ENCODE assay signal across 8 cellular contexts in the genomic region with DNA sequence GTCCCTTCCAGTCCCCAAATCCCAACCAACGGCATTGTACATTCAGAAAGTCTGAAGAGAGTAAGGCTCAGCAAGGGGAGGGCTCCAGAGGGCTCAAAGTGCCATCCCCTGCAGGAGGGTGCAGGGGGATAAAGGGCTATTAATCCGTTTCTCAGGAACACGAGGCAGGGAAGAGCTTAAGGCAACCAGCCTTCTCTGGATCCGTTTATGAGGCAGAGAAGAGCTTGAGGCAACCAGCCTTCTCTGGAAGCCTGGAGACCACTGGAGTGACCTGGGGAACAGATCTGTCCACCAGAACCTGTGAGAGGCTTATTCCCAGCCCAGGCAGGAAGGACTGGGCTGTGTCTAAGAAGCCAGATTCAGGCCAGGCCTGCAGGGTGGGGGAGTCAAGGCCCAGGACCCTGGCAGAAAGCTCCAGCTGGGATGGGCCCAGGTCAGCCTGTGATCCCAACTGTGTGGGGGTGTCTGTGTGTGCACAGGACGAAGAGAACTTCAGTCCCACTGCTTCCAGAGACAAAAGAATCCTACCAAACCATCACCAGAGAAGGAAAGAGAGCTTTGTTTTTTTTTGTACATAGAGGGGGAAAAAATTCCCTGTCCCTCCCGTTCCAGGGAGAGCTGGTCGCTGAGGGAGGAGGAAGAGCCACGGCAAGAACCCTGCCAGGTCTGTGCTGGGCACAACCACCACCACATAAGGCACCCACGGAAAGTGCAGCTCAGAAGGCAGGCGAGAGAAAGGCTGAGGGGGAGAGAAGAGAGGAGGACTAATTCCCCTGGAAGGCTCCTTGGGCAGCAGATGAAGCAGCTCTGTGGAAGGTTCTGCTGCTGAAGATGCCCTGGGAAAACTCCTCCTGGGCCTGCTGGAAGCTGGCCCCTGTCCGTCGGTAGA. TPM values are rescaled to one million over a fixed set of nuclear protein-coding genes. Genes with fewer than 3 reads are reported as not detected.
DNase-seq lines count a peak whose midpoint lies in the region; ATAC-seq and TF ChIP-seq lines count a peak whose summit lies in the region.
"Had no signal": no experiment of that assay in that cellular context is flagged by ENCODE, and none has a peak within 500 bp of the region (broad histone marks: within the 10 kb centered on the region; RNA-seq: fewer than 3 reads in every experiment).

No MANE protein-coding gene starts in this region.

- no peak overlapping the region for H2AK5ac ChIP-seq in H9 (ENCODE audit: insufficient read length, low read length)

- H3K4me1 Mint-ChIP-seq in H9, result peaks cover 20 to 35% of the 10 kb centered on the region in 2 experiments
- H3K4me1 Mint-ChIP-seq in stimulated activated effector memory CD8-positive, alpha-beta T cell treated with anti-CD3 and anti-CD28 coated beads, Interleukin-12 subunit alpha, Interleukin-12 subunit beta, amount 100 ng/mL, for 72 hours, result peaks cover 44% of the 10 kb centered on the region

- H3K27ac ChIP-seq in H9 (ENCODE audit: insufficient read length, low read depth, low read length) (no peak overlapping the region), SK-N-MC (peak overlapping the region; percentile 40; the same call in 1 of the 2 replicates), esophagus squamous epithelium (peak overlapping the region; percentile 93 to 98 (median 96))

- no peak overlapping the region for H2BK120ac ChIP-seq in H9 (ENCODE audit: low read depth, low read length, poor library complexity, severe bottlenecking)

- H3K27ac Mint-ChIP-seq in H9, result peak overlapping the region in 2 of 3 experiments; percentile 29 to 89; a peak in 3 of 7 replicates
- peak overlapping the region; percentile 87 for H3K27ac Mint-ChIP-seq in stimulated activated effector memory CD8-positive, alpha-beta T cell treated with anti-CD3 and anti-CD28 coated beads, Interleukin-12 subunit alpha, Interleukin-12 subunit beta, amount 100 ng/mL, for 72 hours

- H3K36me3 Mint-ChIP-seq in H9 (ENCODE audit: insufficient read depth in 1 of 3, low read depth in 3 of 3), result peaks cover 10 to 50% (median 42%) of the 10 kb centered on the region in 3 experiments
- H3K36me3 Mint-ChIP-seq in stimulated activated effector memory CD8-positive, alpha-beta T cell treated with anti-CD3 and anti-CD28 coated beads, Interleukin-12 subunit alpha, Interleukin-12 subunit beta, amount 100 ng/mL, for 72 hours, result peaks cover 71% of the 10 kb centered on the region

- H2AFZ ChIP-seq in H9 (ENCODE audit: low read length), result no peak overlapping the region

- no peak overlapping the region for H3K9ac ChIP-seq in H9 (ENCODE audit: extremely low read depth, insufficient read length, low read length)
- no peak overlapping the region for H3K9ac ChIP-seq in SK-N-MC (ENCODE audit: insufficient read length)

- no peak overlapping the region for H3T11ph ChIP-seq in H9 (ENCODE audit: low read length)

- H2BK15ac ChIP-seq in H9 (ENCODE audit: low read depth, low read length), result 0 out of 2 replicates have a peak overlapping the region, but pooled peaks have one; percentile 29

- no peak for DNase-seq in H9
- DNase-seq in SK-N-MC (ENCODE audit: low read depth, low spot score), result no peak
- no peak for DNase-seq in esophagus squamous epithelium (lab: John Stamatoyannopoulos, UW)
- DNase-seq in stimulated activated effector memory CD8-positive, alpha-beta T cell treated with anti-CD3 and anti-CD28 coated beads, Interleukin-12 subunit alpha, Interleukin-12 subunit beta, amount 100 ng/mL, for 72 hours (ENCODE audit: low spot score in 2 of 2), result no peak
- DNase-seq in nucleus accumbens (lab: John Stamatoyannopoulos, UW), result no peak
- no peak for DNase-seq in left colon
- DNase-seq in NCI-H446 treated with DMSO at 0.1 percent for 48 hours (lab: John Stamatoyannopoulos, UW), result no peak
- DNase-seq: lower lobe of right lung had no signal

- TF ChIP-seq POLR2A in esophagus squamous epithelium (IDR thresholded peaks at IDR 0.05), result no peak

- no peaks in the 10 kb centered on the region; the same call in 1 of the 2 replicates for H3K4me1 ChIP-seq in H9 (ENCODE audit: insufficient read depth, low read length)
- peaks cover 19 to 68% (median 27%) of the 10 kb centered on the region in 3 donors for H3K4me1 ChIP-seq in esophagus squamous epithelium

- no peak overlapping the region for H3K4me2 ChIP-seq in H9 (ENCODE audit: insufficient read depth, insufficient read length, low read length)

- H4K5ac ChIP-seq in H9 (ENCODE audit: insufficient read length, low read depth, low read length), result no peak overlapping the region

- H3K79me1 ChIP-seq in H9 (ENCODE audit: insufficient read depth, low read depth, low read length, poor library complexity, severe bottlenecking), result no peaks in the 10 kb centered on the region

- H3K56ac ChIP-seq in H9 (ENCODE audit: insufficient read length, low read depth, low read length), result no peak overlapping the region

- H3K9me3 Mint-ChIP-seq in H9, result no peaks in the 10 kb centered on the region
- H3K9me3 Mint-ChIP-seq in stimulated activated effector memory CD8-positive, alpha-beta T cell treated with anti-CD3 and anti-CD28 coated beads, Interleukin-12 subunit alpha, Interleukin-12 subunit beta, amount 100 ng/mL, for 72 hours, result no peaks in the 10 kb centered on the region

- H3K4ac ChIP-seq in H9 (ENCODE audit: low read depth, low read length), result no peak overlapping the region

- ATAC-seq in stimulated activated effector memory CD8-positive, alpha-beta T cell treated with anti-CD3 and anti-CD28 coated beads, Interleukin-12 subunit alpha, Interleukin-12 subunit beta, amount 100 ng/mL, for 72 hours, result no peak
- no peak for ATAC-seq in left colon
- ATAC-seq: lower lobe of right lung had no signal

- TF ChIP-seq CTCF in H9 (conservative IDR thresholded peaks at IDR 0.05), result no peak
- no peak for TF ChIP-seq CTCF in esophagus squamous epithelium (IDR thresholded peaks at IDR 0.05)

- H3K27me3 Mint-ChIP-seq in H9 (ENCODE audit: low read depth), result no peaks in the 10 kb centered on the region

- H2BK12ac ChIP-seq in H9 (ENCODE audit: insufficient read length, low read depth, low read length), result no peak overlapping the region

- no peak overlapping the region for H3K18ac ChIP-seq in H9 (ENCODE audit: insufficient read length, low read depth, low read length)

- H3K4me3 Mint-ChIP-seq in H9, result peak overlapping the region in 1 of 2 experiments; percentile 46; a peak in 1 of 5 replicates
- H3K4me3 Mint-ChIP-seq in stimulated activated effector memory CD8-positive, alpha-beta T cell treated with anti-CD3 and anti-CD28 coated beads, Interleukin-12 subunit alpha, Interleukin-12 subunit beta, amount 100 ng/mL, for 72 hours, result peak overlapping the region; percentile 86

- intact Hi-C loops in esophagus squamous epithelium (cut with DNase I), result no loop called here
- intact Hi-C loops in left colon (cut with DNase I, micrococcal nuclease), result no loop called here

- H3K27me3 ChIP-seq in H9 (ENCODE audit: insufficient read depth, low read length), result no peaks in the 10 kb centered on the region
- no peaks in the 10 kb centered on the region for H3K27me3 ChIP-seq in esophagus squamous epithelium

- no peak overlapping the region; the same call in 1 of the 2 replicates for H3K14ac ChIP-seq in H9 (ENCODE audit: insufficient read depth, low read length)

- no peak overlapping the region for H2BK5ac ChIP-seq in H9 (ENCODE audit: insufficient read length, low read length)

- no peak overlapping the region for H4K8ac ChIP-seq in H9 (replicated peaks; ENCODE audit: insufficient read length, low read depth, low read length)

- H3K36me3 ChIP-seq in SK-N-MC (ENCODE audit: insufficient read depth, low read length) (peaks cover 12% of the 10 kb centered on the region; the same call in 1 of the 2 replicates), esophagus squamous epithelium (peaks cover 10 to 82% (median 14%) of the 10 kb centered on the region in 3 donors)

- H3K4me3 ChIP-seq in SK-N-MC (no peak overlapping the region), esophagus squamous epithelium (no peak overlapping the region)

- H3K79me2 ChIP-seq in H9 (ENCODE audit: insufficient read depth, low read length), result no peaks in the 10 kb centered on the region

- H3K23ac ChIP-seq in H9 (ENCODE audit: insufficient read length, low read depth, low read length), result no peak overlapping the region

- no peak overlapping the region for H2BK20ac ChIP-seq in H9 (ENCODE audit: low read depth, low read length, poor library complexity, severe bottlenecking)

- no CpG with 5 or more reads among the region's 12 CpGs for WGBS in H9 (ENCODE audit: extremely low coverage, insufficient read length, low lambda C conversion rate)
- WGBS in esophagus squamous epithelium, 2 donors, result 52 to 100% methylated on average over 3 to 12 of the region's 12 CpGs

- H4K20me1 ChIP-seq in H9 (ENCODE audit: control insufficient read depth, insufficient read depth, insufficient read length), result no peaks in the 10 kb centered on the region

- H3K9me3 ChIP-seq in H9 (ENCODE audit: control insufficient read depth, low read depth, low read length) (no peaks in the 10 kb centered on the region), SK-N-MC (ENCODE audit: low read depth, low read length) (no peaks in the 10 kb centered on the region), esophagus squamous epithelium (no peaks in the 10 kb centered on the region)
- H3K9me3 ChIP-seq: lower lobe of right lung had no signal

- no peak overlapping the region for H4K91ac ChIP-seq in H9 (ENCODE audit: insufficient read length, low read depth, low read length)

- peaks cover 6% of the 10 kb centered on the region for H3K23me2 ChIP-seq in H9 (ENCODE audit: insufficient read length, low read depth, low read length, poor library complexity, severe bottlenecking)

RNA-seq across cellular contexts. Expression of a gene that starts 1.6 kb away (rescaled TPM):
- total RNA-seq in H9 (2021) (31.1 and 34.0 TPM in 2 replicates), esophagus squamous epithelium (100 to 1,000 TPM in 1 of 4 donors, 10 to 100 TPM in 3; 53.3 to 113 (median 60.9) TPM), left colon (10 to 100 TPM; 70.7 to 83.2 TPM)

RNA-seq across cellular contexts. Expression of a gene that starts 18.1 kb away (rescaled TPM):
- total RNA-seq in H9 (2021) (not detected in 2 replicates), esophagus squamous epithelium (under 1 TPM in 1 of 4 donors, not detected in 3; 0.11 TPM), left colon (under 1 TPM in 1 of 2 donors, not detected in 1; 0.15 TPM)
- total RNA-seq: lower lobe of right lung had no signal

RNA-seq across cellular contexts. Expression of a gene that starts 28.6 kb away (rescaled TPM):
- 49.0 and 50.2 TPM in 2 replicates for total RNA-seq in H9 (2021)
- total RNA-seq in esophagus squamous epithelium, result 100 to 1,000 TPM in 1 of 4 donors, 10 to 100 TPM in 3; 65.8 to 131 (median 88.7) TPM
- 100 to 1,000 TPM; 188 to 209 TPM for total RNA-seq in left colon

RNA-seq across cellular contexts. Expression of a gene that starts 31.9 kb away (rescaled TPM):
- total RNA-seq in H9 (2021) (not detected in 2 replicates), esophagus squamous epithelium (under 1 TPM in 1 of 4 donors, not detected in 3; 0.18 TPM), left colon (under 1 TPM in 1 of 2 donors, not detected in 1; 0.40 TPM)
- total RNA-seq: lower lobe of right lung had no signal

RNA-seq across cellular contexts. Expression of a gene that starts 45.3 kb away (rescaled TPM):
- total RNA-seq in H9 (2021), result 55.0 and 57.5 TPM in 2 replicates
- 10 to 100 TPM; 26.5 to 51.9 (median 47.9) TPM for total RNA-seq in esophagus squamous epithelium
- 10 to 100 TPM; 62.2 to 76.7 TPM for total RNA-seq in left colon
